ENCODE assay signal across 13 cellular contexts in the genomic region with DNA sequence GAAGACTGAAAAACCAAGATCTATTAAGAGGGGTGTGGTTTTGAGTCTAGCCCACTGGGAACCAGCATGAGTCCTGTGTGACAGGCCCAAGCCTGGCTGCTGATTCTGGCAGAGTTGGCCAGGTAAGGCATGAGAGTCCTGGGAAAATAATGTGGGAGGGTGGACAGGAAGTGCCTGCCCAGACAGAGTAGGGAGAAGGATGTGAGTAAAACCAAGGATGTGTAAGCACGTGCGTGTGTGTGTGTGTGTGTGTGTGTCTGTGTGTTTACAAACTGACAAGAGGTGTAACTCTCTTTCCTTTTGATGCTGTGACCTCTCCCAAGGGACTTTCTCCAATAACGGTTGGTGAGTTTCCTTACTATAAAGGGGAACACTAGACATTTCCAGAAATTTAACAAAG. TPM values are rescaled to one million over a fixed set of nuclear protein-coding genes. Genes with fewer than 3 reads are reported as not detected.
DNase-seq lines count a peak whose midpoint lies in the region; ATAC-seq, FAIRE-seq and TF ChIP-seq lines count a peak whose summit lies in the region.
"Had no signal": no experiment of that assay in that cellular context is flagged by ENCODE, and none has a peak within 500 bp of the region (broad histone marks: within the 10 kb centered on the region; RNA-seq: fewer than 3 reads in every experiment).

No MANE protein-coding gene starts in this region.

- no peaks in the 10 kb centered on the region for H3K79me2 ChIP-seq in keratinocyte (ENCODE audit: control insufficient read depth, insufficient read depth, low read length)

- H3K27me3 ChIP-seq in heart left ventricle, result no peaks in the 10 kb centered on the region
- no peaks in the 10 kb centered on the region for H3K27me3 ChIP-seq in keratinocyte (ENCODE audit: control insufficient read depth, extremely low read depth, insufficient read depth, low read length)
- no peaks in the 10 kb centered on the region for H3K27me3 ChIP-seq in small intestine (ENCODE audit: control insufficient read depth in 2 of 2, insufficient read depth in 2 of 2, low read length in 2 of 2)
- H3K27me3 ChIP-seq: tibial artery had no signal

- no peaks in the 10 kb centered on the region for H3K27me3 Mint-ChIP-seq in activated CD8-positive, alpha-beta T cell treated with anti-CD3 and anti-CD28 coated beads for 36 hours

- H3K4me1 ChIP-seq in heart left ventricle (peaks cover 0 to 42% (median 24%) of the 10 kb centered on the region in 12 donors), keratinocyte (ENCODE audit: control insufficient read depth, extremely low read depth, insufficient read depth, low read length) (peaks cover 13% of the 10 kb centered on the region), small intestine (ENCODE audit: control insufficient read depth in 2 of 2, insufficient read depth in 1 of 2, low read depth in 1 of 2, low read length in 1 of 2) (no peaks in the 10 kb centered on the region)

- DNase-seq in heart left ventricle (peak in 1 of 5 donors; percentile 34), cardiac septum (ENCODE audit: low spot score) (no peak), keratinocyte (ENCODE audit: low read depth, low spot score) (no peak), small intestine (no peak), NCI-H2029 treated with DMSO at 0.1 percent for 48 hours (lab: John Stamatoyannopoulos, UW) (no peak)
- DNase-seq in activated CD8-positive, alpha-beta T cell treated with anti-CD3 and anti-CD28 coated beads for 36 hours, result peak; percentile 28
- DNase-seq: activated T-cell treated with anti-CD3 and anti-CD28 coated beads for 4 hours, NCI-H345, tibial artery had no signal

- intact Hi-C loops in heart left ventricle (cut with DNase I) (loop anchor here in 4 of 10 donors (2.0 to 10.0 kb wide), 4 partner anchors 126 to 254 kb away; partner anchors contain the start of gene ICAM2 (in 1 of the 4)), cardiac septum (cut with DNase I) (no loop called here)
- intact Hi-C loops in activated CD8-positive, alpha-beta T cell treated with anti-CD3 and anti-CD28 coated beads for 36 hours (cut with micrococcal nuclease), result no loop called here

- H3K9ac ChIP-seq in keratinocyte (ENCODE audit: control insufficient read depth, extremely low read depth, insufficient read depth, low read length), result no peak overlapping the region

- no peaks in the 10 kb centered on the region for H3K9me3 ChIP-seq in heart left ventricle
- H3K9me3 ChIP-seq in keratinocyte (ENCODE audit: control insufficient read depth, low read depth, low read length), result no peaks in the 10 kb centered on the region
- H3K9me3 ChIP-seq in small intestine (ENCODE audit: control insufficient read depth, low read depth), result no peaks in the 10 kb centered on the region
- H3K9me3 ChIP-seq: tibial artery had no signal

- H3K4me2 ChIP-seq in keratinocyte (ENCODE audit: control insufficient read depth, extremely low read depth, insufficient read depth, low read depth, low read length), result peak overlapping the region; percentile 13

- no peaks in the 10 kb centered on the region for H3K36me3 ChIP-seq in heart left ventricle
- no peaks in the 10 kb centered on the region for H3K36me3 ChIP-seq in keratinocyte (ENCODE audit: control insufficient read depth in 2 of 2, extremely low read depth in 1 of 2, insufficient read depth in 2 of 2, low read length in 2 of 2)
- H3K36me3 ChIP-seq in small intestine (ENCODE audit: control insufficient read depth in 2 of 2, insufficient read depth in 2 of 2, low read length in 2 of 2), result no peaks in the 10 kb centered on the region
- H3K36me3 ChIP-seq: tibial artery had no signal

- POLR2A ChIA-PET in activated CD8-positive, alpha-beta T cell treated with anti-CD3 and anti-CD28 coated beads for 36 hours (lab: Charles Lee), result interaction anchor here (1.5 kb wide), 1 partner anchor 15 kb away, joined by 3 read pairs; the partner anchor contains the start of gene TEX2

- H3K4me1 Mint-ChIP-seq in activated CD8-positive, alpha-beta T cell treated with anti-CD3 and anti-CD28 coated beads for 36 hours (ENCODE audit: low read depth), result peaks cover 2% of the 10 kb centered on the region

- no peaks in the 10 kb centered on the region for H3K9me3 Mint-ChIP-seq in activated CD8-positive, alpha-beta T cell treated with anti-CD3 and anti-CD28 coated beads for 36 hours
- H3K9me3 Mint-ChIP-seq: T-helper 1 cell treated with Interleukin-12 subunit alpha and Interleukin-12 subunit beta and Interleukin-4 antibody, amounts not matched to agents 30 μg/mL and 1 μg/mL, for 36 hours had no signal

- H3K4me3 ChIP-seq in heart left ventricle (no peak overlapping the region), keratinocyte (ENCODE audit: control insufficient read depth in 2 of 3, extremely low read depth in 1 of 3, insufficient read depth in 2 of 3, low read depth in 1 of 3, low read length in 3 of 3) (no peak overlapping the region), small intestine (ENCODE audit: low read depth in 1 of 2, low read length in 2 of 2) (no peak overlapping the region)
- H3K4me3 ChIP-seq: tibial artery had no signal

- H3K27ac ChIP-seq in heart left ventricle (peak overlapping the region in 10 of 12 donors; percentile 11 to 83 (median 49)), keratinocyte (ENCODE audit: control insufficient read depth, insufficient read depth, low read length) (no peak overlapping the region), small intestine (ENCODE audit: low read depth in 1 of 2, low read length in 1 of 2) (no peak overlapping the region)
- H3K27ac ChIP-seq: tibial artery had no signal

- TF ChIP-seq CTCF in heart left ventricle (IDR thresholded peaks at IDR 0.05) (no peak), keratinocyte (optimal IDR thresholded peaks at IDR 0.05 in 1 of 3, IDR thresholded peaks at IDR 0.05 in 1 of 3, conservative IDR thresholded peaks at IDR 0.05 in 1 of 3; ENCODE audit: extremely low read depth in 1 of 3, insufficient read depth in 2 of 3, low read length in 3 of 3) (no peak)
- TF ChIP-seq CTCF in activated CD8-positive, alpha-beta T cell treated with anti-CD3 and anti-CD28 coated beads for 36 hours (IDR thresholded peaks at IDR 0.05), result no peak

- H4K20me1 ChIP-seq in keratinocyte (ENCODE audit: control insufficient read depth, extremely low read depth, insufficient read depth, low read length), result no peaks in the 10 kb centered on the region

- 40 to 58% (median 53%) methylated on average over 3 of the region's 3 CpGs for WGBS in heart left ventricle, 4 donors
- 54 to 68% (median 59%) methylated on average over 3 of the region's 3 CpGs for WGBS in small intestine, 3 donors

- no peak overlapping the region for H2AFZ ChIP-seq in keratinocyte (ENCODE audit: control insufficient read depth, low read length)

- dilution Hi-C loops in keratinocyte (cut with MboI; ENCODE audit: extremely low pct_ligation_motif_present, low sequenced_read_pairs), result no loop called here

- no peak overlapping the region for H3K27ac Mint-ChIP-seq in activated CD8-positive, alpha-beta T cell treated with anti-CD3 and anti-CD28 coated beads for 36 hours
- H3K27ac Mint-ChIP-seq: T-helper 1 cell treated with Interleukin-12 subunit alpha and Interleukin-12 subunit beta and Interleukin-4 antibody, amounts not matched to agents 30 μg/mL and 1 μg/mL, for 36 hours had no signal

- no peak for TF ChIP-seq POLR2A in heart left ventricle (IDR thresholded peaks at IDR 0.05)

- peak in 3 of 4 donors; percentile 10 to 38 (median 16) for ATAC-seq in heart left ventricle
- no peak for ATAC-seq in activated CD8-positive, alpha-beta T cell treated with anti-CD3 and anti-CD28 coated beads for 36 hours
- ATAC-seq in HG03571 (IDR thresholded peaks at IDR 0.05; ENCODE audit: unreplicated experiment), result no peak
- no peak for ATAC-seq in HG03196 (IDR thresholded peaks at IDR 0.05; ENCODE audit: unreplicated experiment)

- no peaks in the 10 kb centered on the region for H3K9me1 ChIP-seq in keratinocyte (ENCODE audit: control insufficient read depth, extremely low read depth, insufficient read depth, low read length)

- CTCF ChIA-PET in activated CD8-positive, alpha-beta T cell treated with anti-CD3 and anti-CD28 coated beads for 36 hours (lab: Charles Lee), result interaction anchor here (1.2 to 1.9 kb wide), 3 partner anchors 8 to 129 kb away, joined by 3 to 9 read pairs (median 4); no protein-coding TSS in a partner anchor

- no peak overlapping the region for H3K4me3 Mint-ChIP-seq in activated CD8-positive, alpha-beta T cell treated with anti-CD3 and anti-CD28 coated beads for 36 hours
- H3K4me3 Mint-ChIP-seq: T-helper 1 cell treated with Interleukin-12 subunit alpha and Interleukin-12 subunit beta and Interleukin-4 antibody, amounts not matched to agents 30 μg/mL and 1 μg/mL, for 36 hours had no signal

- H3K36me3 Mint-ChIP-seq in activated CD8-positive, alpha-beta T cell treated with anti-CD3 and anti-CD28 coated beads for 36 hours (ENCODE audit: low read depth), result no peaks in the 10 kb centered on the region

- peak; percentile 94 for FAIRE-seq in keratinocyte (lab: Jason Lieb, UNC)
- no peak for FAIRE-seq in small intestine (lab: Jason Lieb, UNC)
- FAIRE-seq: colon had no signal

RNA-seq across cellular contexts. Expression of gene TEX2, which starts 15.6 kb away (rescaled TPM):
- total RNA-seq in heart left ventricle (10 to 100 TPM; 42.2 to 55.8 (median 51.1) TPM), cardiac septum (48.8 TPM)
- polyA plus RNA-seq in heart left ventricle (10 to 100 TPM; 16.8 to 49.1 TPM), keratinocyte (44.4 to 49.6 TPM (median 47.9 TPM) in 3 replicates), small intestine (10 to 100 TPM in 1 of 3 donors, 1 to 10 TPM in 2; 4.2 to 16.9 (median 4.3) TPM)
- total RNA-seq in activated CD8-positive, alpha-beta T cell treated with anti-CD3 and anti-CD28 coated beads for 36 hours, result 10 to 100 TPM; 14.0 to 14.5 TPM
- polyA plus RNA-seq in keratinocyte (2011; ENCODE audit: low read depth), result 23.4 TPM
- polyA plus RNA-seq in keratinocyte (2011; cell fraction: cytosol; rRNA removed), result 34.4 and 42.9 TPM in 2 replicates
- 82.2 and 88.8 TPM in 2 replicates for polyA plus RNA-seq in keratinocyte (2011; cell fraction: nucleus; rRNA removed)
- polyA plus RNA-seq in keratinocyte (2012; ENCODE audit: low replicate concordance), result 23.1 and 42.4 TPM in 2 replicates
- polyA minus RNA-seq in keratinocyte, result 57.3 to 71.5 TPM (median 60.5 TPM) in 3 replicates
- 33.0 TPM for polyA minus RNA-seq in keratinocyte (2011; cell fraction: cytosol; rRNA and poly(A)+ RNA removed)
- 64.4 and 97.0 TPM in 2 replicates for polyA minus RNA-seq in keratinocyte (2011; cell fraction: nucleus; rRNA and poly(A)+ RNA removed)

Comparison
In these comparisons a context has a peak if more than half of its experiments do, and no peak if none do; other contexts are left out.
1. ATAC-seq: peak in heart left ventricle (3 of 4); none in activated CD8-positive, alpha-beta T cell treated with anti-CD3 and anti-CD28 coated beads for 36 hours (single experiment), HG03571 (single experiment) and HG03196 (single experiment).
2. H3K27ac ChIP-seq: peak in heart left ventricle (10 of 12); none in keratinocyte (single experiment) and small intestine (0 of 2).